ENCODE assay signal across 24 cellular contexts in genomic region chr5:118531276-118531675, GRCh38.
"Had no signal": no experiment of that assay in that cellular context is flagged by ENCODE, and none has a peak within 500 bp of the region (broad histone marks: within the 10 kb centered on the region; RNA-seq: fewer than 3 reads in every experiment).

No MANE protein-coding gene starts in this region.

- H3K4me1 ChIP-seq: adrenal gland, Peyer's patch had no signal

- H3K36me3 ChIP-seq: adrenal gland, Peyer's patch had no signal

- H3K4me3 ChIP-seq: adrenal gland, Peyer's patch had no signal

- ATAC-seq: activated T-cell treated with anti-CD3 and anti-CD28 coated beads, Interleukin-2, amount 50 U/mL, for 72 hours; T-helper 17 cell had no signal

- H3K27me3 ChIP-seq: adrenal gland, Peyer's patch had no signal

- DNase-seq: activated B cell treated with CpG ODN at 0.5 μM for 24 hours; activated CD4-positive, alpha-beta memory T cell treated with anti-CD3 and anti-CD28 coated beads, Interleukin-2, amount 10 ng/mL, durations not matched to agents 7 days and 5 days; activated CD4-positive, alpha-beta T cell treated with anti-CD3 and anti-CD28 coated beads for 1 hour; activated CD4-positive, alpha-beta T cell treated with anti-CD3 and anti-CD28 coated beads, Interleukin-2, amount 50 U/mL, for 1 hour; activated CD8-positive, alpha-beta memory T cell treated with anti-CD3 and anti-CD28 coated beads, Interleukin-2, amount 50 U/mL, for 4 hours; activated gamma-delta T cell treated with Interleukin-2 at 50 U/mL for 16 hours; activated naive CD4-positive, alpha-beta T cell treated with anti-CD3 and anti-CD28 coated beads, Interleukin-2, amount 50 U/mL, for 16 hours; activated naive CD8-positive, alpha-beta T cell treated with anti-CD3 and anti-CD28 coated beads, Interleukin-2, amount 10 ng/mL, durations not matched to agents 7 days and 5 days; activated T-cell treated with anti-CD3 and anti-CD28 coated beads, Interleukin-2, amount 50 U/mL, for 72 hours; adrenal gland; anterior cingulate cortex; cerebellar nuclear complex; KG1; NCI-H1092; NCI-H1436; NCI-H1694 treated with DMSO at 0.1 percent for 48 hours; NCI-H2029 treated with DMSO at 0.1 percent for 48 hours; NCI-H446; NCI-H524; Peyer's patch; Right ventricle myocardium superior; T-helper 17 cell; T-helper 9 cell had no signal

- H3K27ac ChIP-seq: adrenal gland, Peyer's patch, RWPE1 had no signal

- H3K9me3 ChIP-seq: adrenal gland, Peyer's patch had no signal
